8 cellular contexts compared by ENCODE assay signal in the genomic region with DNA sequence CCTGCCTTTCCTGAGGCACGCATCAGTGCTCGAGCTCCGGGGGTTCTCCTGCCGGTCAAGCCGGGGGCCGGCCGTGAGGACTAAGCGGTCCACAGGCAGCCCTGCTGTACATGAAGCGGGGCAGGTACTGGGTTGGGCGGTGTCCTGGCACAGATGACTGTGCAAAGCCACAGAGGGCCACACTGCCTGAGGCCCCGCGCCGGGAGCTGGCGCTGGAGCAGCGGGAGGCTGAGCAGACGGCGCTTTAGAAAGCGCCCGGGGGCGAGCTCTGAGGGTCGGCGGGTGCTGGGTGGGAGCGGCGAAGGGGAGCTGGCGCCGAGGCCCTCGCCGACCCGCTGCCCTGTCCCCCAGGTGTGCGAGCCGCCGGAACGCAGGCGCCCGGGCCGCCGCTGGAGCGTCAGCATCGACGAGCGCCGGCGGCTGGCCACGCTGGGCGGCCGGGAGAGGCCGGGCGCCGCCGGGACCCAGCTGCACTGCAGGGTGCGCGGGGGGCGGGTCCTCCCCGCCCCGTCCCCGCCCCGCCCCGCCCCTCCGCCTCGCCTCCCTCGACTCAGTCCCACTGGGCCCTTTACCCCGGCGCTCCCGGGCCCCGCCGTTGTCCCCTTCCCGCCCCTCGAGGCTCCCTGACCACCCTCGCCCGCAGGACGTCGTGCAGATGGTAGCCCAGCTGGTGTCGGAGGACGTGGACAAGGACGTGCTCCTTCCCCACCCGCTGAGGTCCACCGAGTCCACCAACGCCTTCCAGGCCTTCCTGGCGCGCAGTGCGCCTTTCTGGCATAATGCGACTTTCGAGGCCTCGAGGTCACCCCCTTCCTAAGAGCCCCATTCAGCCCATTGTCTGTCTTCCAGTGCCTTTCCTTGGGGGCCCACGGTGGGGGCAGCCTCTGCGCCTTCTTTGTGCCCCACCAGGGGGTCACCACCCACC. TPM values are rescaled to one million over a fixed set of nuclear protein-coding genes. Genes with fewer than 3 reads are reported as not detected.
DNase-seq lines count a peak whose midpoint lies in the region; ATAC-seq, FAIRE-seq and TF ChIP-seq lines count a peak whose summit lies in the region.

No MANE protein-coding gene starts in this region.

- FAIRE-seq in frontal cortex (lab: Jason Lieb, UNC), result no peak

- H3K4me1 ChIP-seq in BLaER1 treated with 17β-estradiol and CSF1 and Interleukin-3, amounts not matched to agents 10 nM and 100 nM, result peaks cover 30 to 57% (median 45%) of the 10 kb centered on the region in 10 experiments
- H3K4me1 ChIP-seq in prostate gland (replicated peaks), result peaks cover 2% of the 10 kb centered on the region

- H3K27ac ChIP-seq in BLaER1 treated with 17β-estradiol and CSF1 and Interleukin-3, amounts not matched to agents 10 nM and 100 nM, result no peak overlapping the region
- no peak overlapping the region for H3K27ac ChIP-seq in prostate gland

- H3K9me3 ChIP-seq in BLaER1 treated with 17β-estradiol and CSF1 and Interleukin-3, amounts not matched to agents 10 nM and 100 nM (replicated peaks in 1 of 11), result no peaks in the 10 kb centered on the region
- H3K9me3 ChIP-seq in prostate gland, result no peaks in the 10 kb centered on the region

- intact Hi-C loops in activated CD8-positive, alpha-beta T cell treated with anti-CD3 and anti-CD28 coated beads for 36 hours (cut with micrococcal nuclease), result no loop called here
- intact Hi-C loops in prostate gland (cut with DNase I), result no loop called here

- peaks cover 0 to 71% (median 37%) of the 10 kb centered on the region in 11 experiments; a peak in 20 of 22 replicates for H4K20me1 ChIP-seq in BLaER1 treated with 17β-estradiol and CSF1 and Interleukin-3, amounts not matched to agents 10 nM and 100 nM

- no peaks in the 10 kb centered on the region for H3K36me3 Mint-ChIP-seq in activated CD8-positive, alpha-beta T cell treated with anti-CD3 and anti-CD28 coated beads for 36 hours (ENCODE audit: low read depth)

- peak; percentile 40 for ATAC-seq in activated CD8-positive, alpha-beta T cell treated with anti-CD3 and anti-CD28 coated beads for 36 hours
- no peak for ATAC-seq in HG02852 (IDR thresholded peaks at IDR 0.05; ENCODE audit: unreplicated experiment)

- CTCF ChIA-PET in activated CD8-positive, alpha-beta T cell treated with anti-CD3 and anti-CD28 coated beads for 36 hours (lab: Charles Lee), result interaction anchor here (0.9 to 1.3 kb wide), 4 partner anchors 10 to 78 kb away, joined by 3 to 5 read pairs (median 3); no protein-coding TSS in a partner anchor

- TF ChIP-seq CTCF in activated CD8-positive, alpha-beta T cell treated with anti-CD3 and anti-CD28 coated beads for 36 hours (IDR thresholded peaks at IDR 0.05), result no peak
- TF ChIP-seq CTCF in prostate gland (IDR thresholded peaks at IDR 0.05), result no peak

- H3K4me3 ChIP-seq in BLaER1 treated with 17β-estradiol and CSF1 and Interleukin-3, amounts not matched to agents 10 nM and 100 nM, result peak overlapping the region; percentile 35 to 65 (median 52); a peak in 18 of 20 replicates
- peak overlapping the region; percentile 13 to 35 for H3K4me3 ChIP-seq in prostate gland

- peak overlapping the region; percentile 19 for H3K4me3 Mint-ChIP-seq in activated CD8-positive, alpha-beta T cell treated with anti-CD3 and anti-CD28 coated beads for 36 hours

- peak overlapping the region; percentile 12 to 75 (median 64); a peak in 19 of 22 replicates for H3K9ac ChIP-seq in BLaER1 treated with 17β-estradiol and CSF1 and Interleukin-3, amounts not matched to agents 10 nM and 100 nM

- no peaks in the 10 kb centered on the region for H3K9me3 Mint-ChIP-seq in activated CD8-positive, alpha-beta T cell treated with anti-CD3 and anti-CD28 coated beads for 36 hours

- H3K27me3 ChIP-seq in BLaER1 treated with 17β-estradiol and CSF1 and Interleukin-3, amounts not matched to agents 10 nM and 100 nM, result peaks cover 47 to 64% (median 55%) of the 10 kb centered on the region in 11 experiments
- H3K27me3 ChIP-seq in prostate gland (replicated peaks; ENCODE audit: insufficient read depth), result no peaks in the 10 kb centered on the region

- 10% methylated on average over 80 of the region's 86 CpGs for WGBS in prostate gland

- DNase-seq in HK-2 (ENCODE audit: unreplicated experiment) (peak; percentile 70), frontal cortex (ENCODE audit: low spot score in 2 of 2) (peak; percentile 84 to 85), prostate gland (ENCODE audit: low spot score) (no peak), SW 1271 (lab: John Stamatoyannopoulos, UW) (no peak), MV-4-11 (lab: John Stamatoyannopoulos, UW) (no peak)
- DNase-seq in activated CD8-positive, alpha-beta T cell treated with anti-CD3 and anti-CD28 coated beads for 36 hours, result peak; percentile 21

- no peak for TF ChIP-seq POLR2A in prostate gland (IDR thresholded peaks at IDR 0.05)

- H3K4me1 Mint-ChIP-seq in activated CD8-positive, alpha-beta T cell treated with anti-CD3 and anti-CD28 coated beads for 36 hours (ENCODE audit: low read depth), result peaks cover 12% of the 10 kb centered on the region

- H3K36me3 ChIP-seq in BLaER1 treated with 17β-estradiol and CSF1 and Interleukin-3, amounts not matched to agents 10 nM and 100 nM, result peaks cover 0 to 5% (median 0%) of the 10 kb centered on the region in 11 experiments; a peak in 1 of 22 replicates
- no peaks in the 10 kb centered on the region for H3K36me3 ChIP-seq in prostate gland

- peaks cover 24% of the 10 kb centered on the region for H3K27me3 Mint-ChIP-seq in activated CD8-positive, alpha-beta T cell treated with anti-CD3 and anti-CD28 coated beads for 36 hours

- POLR2A ChIA-PET in activated CD8-positive, alpha-beta T cell treated with anti-CD3 and anti-CD28 coated beads for 36 hours (lab: Charles Lee), result interaction anchor here (0.9 to 2.3 kb wide), 3 partner anchors 9 to 35 kb away, joined by 3 to 14 read pairs (median 7); a partner anchor contains a TSS

- peak overlapping the region; percentile 82 to 98 (median 94) for H3K4me2 ChIP-seq in BLaER1 treated with 17β-estradiol and CSF1 and Interleukin-3, amounts not matched to agents 10 nM and 100 nM

- H3K27ac Mint-ChIP-seq in activated CD8-positive, alpha-beta T cell treated with anti-CD3 and anti-CD28 coated beads for 36 hours, result no peak overlapping the region

RNA-seq across cellular contexts. Expression of a gene that starts 8.3 kb away (rescaled TPM):
- 100 to 1,000 TPM; 133 to 140 TPM for total RNA-seq in activated CD8-positive, alpha-beta T cell treated with anti-CD3 and anti-CD28 coated beads for 36 hours
- total RNA-seq in frontal cortex (42.0 TPM), prostate gland (100 to 1,000 TPM in 1 of 2 donors, 10 to 100 TPM in 1; 58.9 to 155 TPM)

RNA-seq across cellular contexts. Expression of a gene that starts 12.9 kb away (rescaled TPM):
- 1 to 10 TPM; 1.2 to 2.2 TPM for total RNA-seq in activated CD8-positive, alpha-beta T cell treated with anti-CD3 and anti-CD28 coated beads for 36 hours
- total RNA-seq in frontal cortex (0.41 TPM), prostate gland (under 1 TPM; 0.57 to 0.73 TPM)

Comparison
In these comparisons a context has a peak if more than half of its experiments do, and no peak if none do; other contexts are left out.
1. DNase-seq: peak in HK-2 (single experiment), activated CD8-positive, alpha-beta T cell treated with anti-CD3 and anti-CD28 coated beads for 36 hours (single experiment) and frontal cortex (2 of 2); none in prostate gland (single experiment), SW 1271 (0 of 2) and MV-4-11 (single experiment).